1 cellular context compared by ENCODE assay signal in genomic region chr2:203814661-203815540, GRCh38.
TF ChIP-seq lines count a peak whose summit lies in the region.

No MANE protein-coding gene starts in this region.

TF ChIP-seq in IMR-90, 13 proteins besides CTCF, POLR2A, EP300 and RAD21 (continued from another document):
- no peak for TF ChIP-seq USF2 (IDR thresholded peaks at IDR 0.05; ENCODE audit: low read depth, low read length)
- TF ChIP-seq BHLHE40 (IDR thresholded peaks at IDR 0.05; ENCODE audit: low read depth, low read length), result no peak
